ENCODE assay signal across 1 cellular context in genomic region chr7:39608278-39608677, GRCh38.
TF ChIP-seq lines count a peak whose summit lies in the region.

No MANE protein-coding gene starts in this region.

TF ChIP-seq in IMR-90, 13 proteins besides CTCF, POLR2A, EP300 and RAD21:
- TF ChIP-seq USF2 (IDR thresholded peaks at IDR 0.05; ENCODE audit: low read depth, low read length): no peak
